Comparison of ENCODE assay signal across 11 cellular contexts in genomic region chr17:81960130-81960958, GRCh38. TPM values are rescaled to one million over a fixed set of nuclear protein-coding genes. Genes with fewer than 3 reads are reported as not detected.
A peak's percentile ranks its signal among the peaks of the same experiment; 100 is the strongest.
DNase-seq lines count a peak whose midpoint lies in the region; ATAC-seq and TF ChIP-seq lines count a peak whose summit lies in the region.
"Had no signal": no experiment of that assay in that cellular context is flagged by ENCODE, and none has a peak within 500 bp of the region (broad histone marks: within the 10 kb centered on the region; RNA-seq: fewer than 3 reads in every experiment).

No MANE protein-coding gene starts in this region.

- H3K4me1 ChIP-seq in NT2/D1 (ENCODE audit: insufficient read depth, insufficient read length), result peaks cover 19% of the 10 kb centered on the region
- peaks cover 12 to 23% of the 10 kb centered on the region in 2 donors for H3K4me1 ChIP-seq in gastrocnemius medialis

- TF ChIP-seq POLR2A in gastrocnemius medialis (IDR thresholded peaks at IDR 0.05), result no peak

- in situ Hi-C loops in gastrocnemius medialis (cut with MboI; ENCODE audit: low sequenced_read_pairs in 4 of 4), result loop anchor here in 1 of 4 donors (5.0 kb wide), 1 partner anchor 62 kb away; the partner anchor contains the start of genes CENPX and LRRC45

- H3K27me3 ChIP-seq in NT2/D1 (ENCODE audit: insufficient read depth, insufficient read length) (peaks cover 53% of the 10 kb centered on the region), gastrocnemius medialis (peaks cover 7 to 21% (median 19%) of the 10 kb centered on the region in 3 donors)

- intact Hi-C loops in gastrocnemius medialis (cut with DNase I; ENCODE audit: low total_unique reads), result no loop called here

- peak in 1 of 2 donors; percentile 3 for ATAC-seq in gastrocnemius medialis
- ATAC-seq in GM19455 (IDR thresholded peaks at IDR 0.05; ENCODE audit: unreplicated experiment), result no peak
- ATAC-seq in GM19035 (IDR thresholded peaks at IDR 0.05; ENCODE audit: unreplicated experiment), result no peak

- peak overlapping the region in 2 of 4 donors; percentile 34 to 50 for H3K27ac ChIP-seq in gastrocnemius medialis
- H3K27ac ChIP-seq: adrenal gland had no signal

- TF ChIP-seq CTCF in fibroblast of villous mesenchyme (IDR thresholded peaks at IDR 0.05; ENCODE audit: insufficient read depth, low read depth, low read length) (no peak), gastrocnemius medialis (IDR thresholded peaks at IDR 0.05 in 4 of 5, conservative IDR thresholded peaks at IDR 0.05 in 1 of 5) (no peak)

- H3K36me3 ChIP-seq in NT2/D1 (ENCODE audit: insufficient read depth, insufficient read length, low read length) (peaks cover 17% of the 10 kb centered on the region), gastrocnemius medialis (no peaks in the 10 kb centered on the region)
- H3K36me3 ChIP-seq: adrenal gland had no signal

- H3K4me3 ChIP-seq in NT2/D1 (ENCODE audit: insufficient read length, low read depth) (peak overlapping the region; percentile 54), fibroblast of villous mesenchyme (ENCODE audit: low read depth, low read length) (peak overlapping the region; percentile 52), gastrocnemius medialis (peak overlapping the region; percentile 40 to 54 (median 48))

- H3K9me3 ChIP-seq in NT2/D1 (ENCODE audit: insufficient read depth, low read length) (peaks cover 9% of the 10 kb centered on the region; the same call in 1 of the 2 replicates), gastrocnemius medialis (no peaks in the 10 kb centered on the region)
- H3K9me3 ChIP-seq: adrenal gland had no signal

- DNase-seq in DMS53 treated with DMSO at 0.1 percent for 48 hours (lab: John Stamatoyannopoulos, UW; ENCODE audit: unreplicated experiment) (peak; percentile 17), NT2/D1 (ENCODE audit: low read depth, low spot score) (no peak), fibroblast of villous mesenchyme (ENCODE audit: low read depth) (no peak), gastrocnemius medialis (no peak), SKM-1 (lab: John Stamatoyannopoulos, UW; ENCODE audit: unreplicated experiment) (no peak), T-helper 9 cell (no peak)

- H3K9ac ChIP-seq in NT2/D1 (ENCODE audit: insufficient read length, low read depth), result peak overlapping the region; percentile 57

RNA-seq across cellular contexts. Expression of gene NOTUM, which starts 0.6 kb away (rescaled TPM):
- total RNA-seq in fibroblast of villous mesenchyme (under 0.01 TPM in 1 of 2 replicates, not detected in the other), gastrocnemius medialis (1 to 10 TPM in 3 of 4 donors, not detected in 1; 1.7 to 1.8 (median 1.7) TPM)

RNA-seq across cellular contexts. Expression of gene MYADML2, which starts 13.3 kb away (rescaled TPM):
- total RNA-seq in fibroblast of villous mesenchyme (not detected in 2 replicates), gastrocnemius medialis (10 to 100 TPM in 2 of 4 donors, 1 to 10 TPM in 2; 2.9 to 24.9 (median 13.3) TPM)
- total RNA-seq: adrenal gland; H4; T-helper 1 cell treated with Interleukin-12 subunit alpha and Interleukin-12 subunit beta and Interleukin-4 antibody, amounts not matched to agents 30 ng/mL and 1 ng/mL, for 36 hours had no signal

RNA-seq across cellular contexts. Expression of gene ASPSCR1, which starts 17.1 kb away (rescaled TPM):
- 28.5 and 38.7 TPM in 2 replicates for total RNA-seq in fibroblast of villous mesenchyme
- 10 to 100 TPM; 24.0 to 44.7 (median 32.0) TPM for total RNA-seq in gastrocnemius medialis

RNA-seq across cellular contexts. Expression of gene PYCR1, which starts 23.2 kb away (rescaled TPM):
- total RNA-seq in fibroblast of villous mesenchyme (101 and 127 TPM in 2 replicates), gastrocnemius medialis (10 to 100 TPM in 3 of 4 donors, 1 to 10 TPM in 1; 5.6 to 16.8 (median 11.6) TPM)

RNA-seq across cellular contexts. Expression of gene MAFG, which starts 32.8 kb away (rescaled TPM):
- total RNA-seq in fibroblast of villous mesenchyme (20.0 and 23.3 TPM in 2 replicates), gastrocnemius medialis (10 to 100 TPM; 37.1 to 65.5 (median 51.9) TPM)
